17 cellular contexts compared by ENCODE assay signal in genomic region chr18:74540689-74541421, GRCh38. TPM values are rescaled to one million over a fixed set of nuclear protein-coding genes. Genes with fewer than 3 reads are reported as not detected.
A peak's percentile ranks its signal among the peaks of the same experiment; 100 is the strongest.
DNase-seq lines count a peak whose midpoint lies in the region; ATAC-seq and TF ChIP-seq lines count a peak whose summit lies in the region.
"Had no signal": no experiment of that assay in that cellular context is flagged by ENCODE, and none has a peak within 500 bp of the region (broad histone marks: within the 10 kb centered on the region; RNA-seq: fewer than 3 reads in every experiment).

No MANE protein-coding gene starts in this region.

- H3K4me1 ChIP-seq in CD8-positive, alpha-beta T cell (ENCODE audit: insufficient read depth, low read length), result no peaks in the 10 kb centered on the region
- H3K4me1 ChIP-seq in right lobe of liver (peaks cover 0 to 37% (median 15%) of the 10 kb centered on the region in 4 donors), lower lobe of right lung (no peaks in the 10 kb centered on the region)
- H3K4me1 ChIP-seq: upper lobe of left lung had no signal

- BruUV-seq in MCF 10A (replicated peaks; lab: Mats Ljungman, UMichigan), result no TSS peak

- no peaks in the 10 kb centered on the region for H3K36me3 Mint-ChIP-seq in CD8-positive, alpha-beta T cell
- no peaks in the 10 kb centered on the region for H3K36me3 Mint-ChIP-seq in MCF 10A (ENCODE audit: insufficient read depth, unreplicated experiment)
- no peaks in the 10 kb centered on the region for H3K36me3 Mint-ChIP-seq in endothelial cell (ENCODE audit: low read depth, unreplicated experiment)
- H3K36me3 Mint-ChIP-seq: T-cell had no signal

- no peaks in the 10 kb centered on the region for H3K9me3 ChIP-seq in CD8-positive, alpha-beta T cell (ENCODE audit: low read length)
- H3K9me3 ChIP-seq in right lobe of liver, result no peaks in the 10 kb centered on the region
- H3K9me3 ChIP-seq in lower lobe of right lung, result no peaks in the 10 kb centered on the region
- H3K9me3 ChIP-seq: MG63, upper lobe of left lung had no signal

- DNase-seq in CD8-positive, alpha-beta T cell, result peak in 1 of 7 experiments; percentile 33
- peak; percentile 2 to 83 (median 74) for DNase-seq in NCI-H1417 (lab: John Stamatoyannopoulos, UW)
- DNase-seq in choroid plexus epithelial cell (ENCODE audit: low read depth), result peak; percentile 26
- DNase-seq in right lobe of liver, result peak in 1 of 3 donors; percentile 43
- DNase-seq in lower lobe of right lung, result no peak
- no peak for DNase-seq in MCF 10A (ENCODE audit: unreplicated experiment)
- DNase-seq in NK-92 treated with Interleukin-12 subunit alpha and Interleukin-12 subunit beta, amount 100 ng/mL, for 24 hours (lab: John Stamatoyannopoulos, UW), result no peak
- no peak for DNase-seq in endothelial cell (ENCODE audit: low spot score)
- DNase-seq: activated CD4-positive, CD25-positive, alpha-beta regulatory T cell; activated T-cell treated with anti-CD3 and anti-CD28 coated beads for 4 hours; cortex of kidney; MG63; NCI-H2171 treated with DMSO at 0.1 percent for 48 hours; PC-9; stimulated activated CD4-positive, alpha-beta T cell treated with anti-CD3 and anti-CD28 coated beads, Interleukin-15, amount 100 ng/mL, for 24 hours; upper lobe of left lung had no signal

- POLR2A ChIA-PET in CD8-positive, alpha-beta T cell (lab: Charles Lee), result interaction anchor here (0.7 kb wide), 1 partner anchor 105 kb away, joined by 3 read pairs; no protein-coding TSS in a partner anchor
- POLR2A ChIA-PET in MCF 10A (lab: Yijun Ruan, JAX), result interaction anchor here (0.6 to 4.6 kb wide), 8 partner anchors 10 to 1820 kb away, joined by 3 to 37 read pairs (median 4); partner anchors contain the start of genes CNDP2 and TSHZ1

- H3K27me3 ChIP-seq in CD8-positive, alpha-beta T cell (ENCODE audit: insufficient read depth, low read length), result no peaks in the 10 kb centered on the region
- H3K27me3 ChIP-seq in right lobe of liver (no peaks in the 10 kb centered on the region), lower lobe of right lung (ENCODE audit: low read depth) (no peaks in the 10 kb centered on the region)
- H3K27me3 ChIP-seq: MG63, upper lobe of left lung had no signal

- intact Hi-C loops in CD8-positive, alpha-beta T cell (cut with DNase I, micrococcal nuclease), result no loop called here
- intact Hi-C loops in right lobe of liver (cut with DNase I), result no loop called here
- intact Hi-C loops in lower lobe of right lung (cut with DNase I), result no loop called here
- intact Hi-C loops in MCF 10A (cut with micrococcal nuclease), result no loop called here

- CTCF ChIA-PET in CD8-positive, alpha-beta T cell (lab: Charles Lee), result interaction anchor here (1.0 kb wide), 1 partner anchor 11 kb away, joined by 7 read pairs; no protein-coding TSS in a partner anchor
- CTCF ChIA-PET in MCF 10A (lab: Yijun Ruan, JAX), result interaction anchor here (0.6 to 1.4 kb wide), 3 partner anchors 11 to 608 kb away, joined by 3 to 6 read pairs (median 3); no protein-coding TSS in a partner anchor

- no peaks in the 10 kb centered on the region for H3K9me3 Mint-ChIP-seq in CD8-positive, alpha-beta T cell
- no peaks in the 10 kb centered on the region for H3K9me3 Mint-ChIP-seq in MCF 10A (ENCODE audit: unreplicated experiment)
- peaks cover 1% of the 10 kb centered on the region for H3K9me3 Mint-ChIP-seq in endothelial cell (ENCODE audit: unreplicated experiment)
- H3K9me3 Mint-ChIP-seq: T-cell had no signal

- H3K27ac Mint-ChIP-seq in CD8-positive, alpha-beta T cell, result no peak overlapping the region
- no peak overlapping the region for H3K27ac Mint-ChIP-seq in MCF 10A (ENCODE audit: low read depth, unreplicated experiment)
- H3K27ac Mint-ChIP-seq in endothelial cell (ENCODE audit: unreplicated experiment), result no peak overlapping the region
- H3K27ac Mint-ChIP-seq: T-cell had no signal

- TF ChIP-seq POLR2A in right lobe of liver (IDR thresholded peaks at IDR 0.05), result no peak

- TF ChIP-seq CTCF in CD8-positive, alpha-beta T cell (IDR thresholded peaks at IDR 0.05), result no peak
- TF ChIP-seq CTCF in choroid plexus epithelial cell (conservative IDR thresholded peaks at IDR 0.05; ENCODE audit: low read depth, low read length) (no peak), right lobe of liver (IDR thresholded peaks at IDR 0.05) (no peak), lower lobe of right lung (IDR thresholded peaks at IDR 0.05) (no peak), MCF 10A (IDR thresholded peaks at IDR 0.05; ENCODE audit: unreplicated experiment) (no peak), endothelial cell (IDR thresholded peaks at IDR 0.05; ENCODE audit: unreplicated experiment) (no peak)

- H3K4me1 Mint-ChIP-seq in CD8-positive, alpha-beta T cell (ENCODE audit: low read depth), result peaks cover 3% of the 10 kb centered on the region
- H3K4me1 Mint-ChIP-seq in MCF 10A (ENCODE audit: insufficient read depth, unreplicated experiment), result peaks cover 15% of the 10 kb centered on the region
- H3K4me1 Mint-ChIP-seq in endothelial cell (ENCODE audit: unreplicated experiment), result no peaks in the 10 kb centered on the region

- 68% methylated on average over 13 of the region's 20 CpGs for WGBS in right lobe of liver (ENCODE audit: insufficient coverage, low coverage, low lambda C conversion rate, missing lambda C conversion rate)

- peaks cover 6% of the 10 kb centered on the region for H3K27me3 Mint-ChIP-seq in CD8-positive, alpha-beta T cell (ENCODE audit: low read depth)
- H3K27me3 Mint-ChIP-seq in MCF 10A (ENCODE audit: insufficient read depth, unreplicated experiment) (no peaks in the 10 kb centered on the region), endothelial cell (ENCODE audit: unreplicated experiment) (peaks cover 1% of the 10 kb centered on the region)

- no peak overlapping the region for H3K4me3 ChIP-seq in CD8-positive, alpha-beta T cell (ENCODE audit: low read depth, low read length)
- H3K4me3 ChIP-seq in choroid plexus epithelial cell (ENCODE audit: low read depth, low read length) (no peak overlapping the region), right lobe of liver (no peak overlapping the region), lower lobe of right lung (no peak overlapping the region)
- H3K4me3 ChIP-seq: MG63, upper lobe of left lung had no signal

- no peaks in the 10 kb centered on the region for H3K36me3 ChIP-seq in CD8-positive, alpha-beta T cell (ENCODE audit: insufficient read depth, low read length)
- H3K36me3 ChIP-seq in right lobe of liver (no peaks in the 10 kb centered on the region), lower lobe of right lung (no peaks in the 10 kb centered on the region)
- H3K36me3 ChIP-seq: MG63, upper lobe of left lung had no signal

- peak; percentile 54 for ATAC-seq in CD8-positive, alpha-beta T cell
- ATAC-seq in right lobe of liver (peak in 2 of 4 donors; percentile 1), lower lobe of right lung (no peak)

- no peak overlapping the region for H3K27ac ChIP-seq in CD8-positive, alpha-beta T cell (ENCODE audit: low read depth, low read length)
- H3K27ac ChIP-seq in right lobe of liver, result peak overlapping the region in 2 of 3 donors; percentile 90 to 95
- no peak overlapping the region for H3K27ac ChIP-seq in lower lobe of right lung
- H3K27ac ChIP-seq: PC-9, upper lobe of left lung had no signal

- no peak overlapping the region for H3K4me3 Mint-ChIP-seq in CD8-positive, alpha-beta T cell
- H3K4me3 Mint-ChIP-seq in MCF 10A (ENCODE audit: unreplicated experiment) (no peak overlapping the region), endothelial cell (ENCODE audit: unreplicated experiment) (no peak overlapping the region)
- H3K4me3 Mint-ChIP-seq: T-cell had no signal

RNA-seq across cellular contexts. Expression of gene CNDP1, which starts 6.6 kb away (rescaled TPM):
- total RNA-seq in CD8-positive, alpha-beta T cell, result under 1 TPM; 0.22 to 0.44 TPM
- total RNA-seq in right lobe of liver (10 to 100 TPM; 10.4 to 61.4 (median 28.4) TPM), lower lobe of right lung (not detected), MCF 10A (2022) (not detected in 2 replicates), endothelial cell (ENCODE audit: unreplicated experiment) (not detected)
- total RNA-seq: PC-9, upper lobe of left lung had no signal

RNA-seq across cellular contexts. Expression of gene CNDP2, which starts 44.7 kb away (rescaled TPM):
- 10 to 100 TPM; 51.7 to 55.8 TPM for total RNA-seq in CD8-positive, alpha-beta T cell
- total RNA-seq in right lobe of liver, result 100 to 1,000 TPM; 178 to 367 (median 230) TPM
- total RNA-seq in lower lobe of right lung, result 237 TPM
- total RNA-seq in MCF 10A (2022), result 194 and 219 TPM in 2 replicates
- total RNA-seq in endothelial cell (ENCODE audit: unreplicated experiment), result 113 TPM

RNA-seq across cellular contexts. Expression of gene ZNF407, which starts 56.8 kb away (rescaled TPM):
- 10 to 100 TPM; 18.4 to 18.5 TPM for total RNA-seq in CD8-positive, alpha-beta T cell
- total RNA-seq in right lobe of liver (1 to 10 TPM; 4.3 to 8.0 (median 5.7) TPM), lower lobe of right lung (16.1 TPM), MCF 10A (2022) (9.5 and 9.9 TPM in 2 replicates), endothelial cell (ENCODE audit: unreplicated experiment) (16.8 TPM)

Comparison
In these comparisons a context has a peak if more than half of its experiments do, and no peak if none do; other contexts are left out.
1. DNase-seq: peak in NCI-H1417 (3 of 3) and choroid plexus epithelial cell (single experiment); none in lower lobe of right lung (single experiment), MCF 10A (single experiment), NK-92 treated with Interleukin-12 subunit alpha and Interleukin-12 subunit beta, amount 100 ng/mL, for 24 hours (single experiment) and endothelial cell (single experiment).
2. H3K27ac ChIP-seq: peak in right lobe of liver (2 of 3); none in CD8-positive, alpha-beta T cell (single experiment) and lower lobe of right lung (single experiment).
3. RNA of gene CNDP1, which starts 6.6 kb away (total RNA-seq): 10.4 to 61.4 TPM in right lobe of liver; 0.22 to 0.44 TPM in CD8-positive, alpha-beta T cell, not detected in lower lobe of right lung (single experiment), not detected in MCF 10A and not detected in endothelial cell (single experiment); every median in the first group is over 4 times any median in the second.